8 cellular contexts compared by ENCODE assay signal in genomic region chr18:51153659-51154371, GRCh38. TPM values are rescaled to one million over a fixed set of nuclear protein-coding genes. Genes with fewer than 3 reads are reported as not detected.
DNase-seq lines count a peak whose midpoint lies in the region; ATAC-seq and TF ChIP-seq lines count a peak whose summit lies in the region.

No MANE protein-coding gene starts in this region.

- ATAC-seq in GM19043 (IDR thresholded peaks at IDR 0.05; ENCODE audit: low read depth, unreplicated experiment) (peak; percentile 72), HG03064 (IDR thresholded peaks at IDR 0.05; ENCODE audit: low read depth, unreplicated experiment) (peak; percentile 67)
- peak; percentile 76 for ATAC-seq in naive thymus-derived CD4-positive, alpha-beta T cell

- H3K4me3 Mint-ChIP-seq in activated CD4-positive, alpha-beta T cell treated with anti-CD3 and anti-CD28 coated beads, Interleukin-2, amount 10 ng/mL, durations not matched to agents 24 days and 14 days = peak overlapping the region; percentile 80
- peak overlapping the region; percentile 80 to 96 (median 87) for H3K4me3 Mint-ChIP-seq in naive thymus-derived CD4-positive, alpha-beta T cell

- intact Hi-C loops in activated CD4-positive, alpha-beta T cell treated with anti-CD3 and anti-CD28 coated beads, Interleukin-2, amount 10 ng/mL, durations not matched to agents 24 days and 14 days (cut with micrococcal nuclease) = loop anchor here (1.0 to 5.0 kb wide), 2 partner anchors 17 to 122 kb away; partner anchors contain the start of gene SMAD4
- intact Hi-C loops in naive thymus-derived CD4-positive, alpha-beta T cell (cut with micrococcal nuclease) = loop anchor here (1.0 to 5.0 kb wide), 4 partner anchors 15 to 275 kb away; partner anchors contain the start of genes MEX3C (in 2 of the 2), SMAD4 (in 2 of the 2) and ME2 (in 1 of the 2)
- intact Hi-C loops in thyroid gland (cut with DNase I) = no loop called here

- H3K4me1 ChIP-seq in naive thymus-derived CD4-positive, alpha-beta T cell (ENCODE audit: control insufficient read depth in 2 of 2, insufficient read depth in 2 of 2, low read length in 2 of 2) = peaks cover 22 to 23% of the 10 kb centered on the region in 2 donors
- H3K4me1 ChIP-seq in right atrium auricular region (no peaks in the 10 kb centered on the region), thyroid gland (no peaks in the 10 kb centered on the region)

- H3K36me3 Mint-ChIP-seq in activated CD4-positive, alpha-beta T cell treated with anti-CD3 and anti-CD28 coated beads, Interleukin-2, amount 10 ng/mL, durations not matched to agents 24 days and 14 days (ENCODE audit: low read depth) = no peaks in the 10 kb centered on the region
- peaks cover 0 to 4% (median 0%) of the 10 kb centered on the region in 5 donors for H3K36me3 Mint-ChIP-seq in naive thymus-derived CD4-positive, alpha-beta T cell

- peaks cover 45% of the 10 kb centered on the region for H3K4me1 Mint-ChIP-seq in activated CD4-positive, alpha-beta T cell treated with anti-CD3 and anti-CD28 coated beads, Interleukin-2, amount 10 ng/mL, durations not matched to agents 24 days and 14 days
- peaks cover 19 to 44% (median 37%) of the 10 kb centered on the region in 7 donors for H3K4me1 Mint-ChIP-seq in naive thymus-derived CD4-positive, alpha-beta T cell

- no peaks in the 10 kb centered on the region for H3K27me3 Mint-ChIP-seq in activated CD4-positive, alpha-beta T cell treated with anti-CD3 and anti-CD28 coated beads, Interleukin-2, amount 10 ng/mL, durations not matched to agents 24 days and 14 days
- H3K27me3 Mint-ChIP-seq in naive thymus-derived CD4-positive, alpha-beta T cell = no peaks in the 10 kb centered on the region

- H3K27ac Mint-ChIP-seq in activated CD4-positive, alpha-beta T cell treated with anti-CD3 and anti-CD28 coated beads, Interleukin-2, amount 10 ng/mL, durations not matched to agents 24 days and 14 days = peak overlapping the region; percentile 99
- H3K27ac Mint-ChIP-seq in naive thymus-derived CD4-positive, alpha-beta T cell = peak overlapping the region; percentile 91 to 98 (median 94)

- 71 to 72% methylated on average over 16 to 19 of the region's 19 CpGs for WGBS in thyroid gland, 2 donors

- H3K27ac ChIP-seq in naive thymus-derived CD4-positive, alpha-beta T cell (ENCODE audit: low read depth, low read length) = peak overlapping the region; percentile 61
- H3K27ac ChIP-seq in right atrium auricular region = no peak overlapping the region
- H3K27ac ChIP-seq in thyroid gland = no peak overlapping the region

- peaks cover 3% of the 10 kb centered on the region for H3K9me3 Mint-ChIP-seq in activated CD4-positive, alpha-beta T cell treated with anti-CD3 and anti-CD28 coated beads, Interleukin-2, amount 10 ng/mL, durations not matched to agents 24 days and 14 days
- H3K9me3 Mint-ChIP-seq in naive thymus-derived CD4-positive, alpha-beta T cell = peaks cover 0 to under 1% (median 0%) of the 10 kb centered on the region in 11 donors

- no peaks in the 10 kb centered on the region for H3K36me3 ChIP-seq in naive thymus-derived CD4-positive, alpha-beta T cell (ENCODE audit: control insufficient read depth in 2 of 3, insufficient read depth in 3 of 3, low read length in 3 of 3)
- H3K36me3 ChIP-seq in right atrium auricular region (no peaks in the 10 kb centered on the region), thyroid gland (no peaks in the 10 kb centered on the region)

- H3K4me3 ChIP-seq in naive thymus-derived CD4-positive, alpha-beta T cell (ENCODE audit: low read length) = peak overlapping the region; percentile 52
- H3K4me3 ChIP-seq in right atrium auricular region (no peak overlapping the region), thyroid gland (replicated peaks in 1 of 3) (no peak overlapping the region)

- peak; percentile 86 for DNase-seq in activated CD4-positive, alpha-beta T cell treated with anti-CD3 and anti-CD28 coated beads, Interleukin-2, amount 10 ng/mL, durations not matched to agents 24 days and 14 days
- DNase-seq in naive thymus-derived CD4-positive, alpha-beta T cell = peak; percentile 35 to 65 (median 55)
- DNase-seq in NCI-H128 (lab: John Stamatoyannopoulos, UW; ENCODE audit: unreplicated experiment) (no peak), H4 (ENCODE audit: low spot score) (no peak), right atrium auricular region (ENCODE audit: low spot score) (no peak), thyroid gland (no peak)

- CTCF ChIA-PET in naive thymus-derived CD4-positive, alpha-beta T cell (lab: Charles Lee) = interaction anchor here (0.7 to 3.5 kb wide), 2 partner anchors 42 to 275 kb away, joined by 3 to 20 read pairs; partner anchors contain the start of genes ME2 and MEX3C

- H3K27me3 ChIP-seq in naive thymus-derived CD4-positive, alpha-beta T cell (ENCODE audit: control insufficient read depth in 2 of 2, insufficient read depth in 2 of 2, low read length in 2 of 2) = no peaks in the 10 kb centered on the region
- H3K27me3 ChIP-seq in right atrium auricular region = no peaks in the 10 kb centered on the region
- no peaks in the 10 kb centered on the region for H3K27me3 ChIP-seq in thyroid gland

- POLR2A ChIA-PET in naive thymus-derived CD4-positive, alpha-beta T cell (lab: Charles Lee) = interaction anchor here (0.7 to 6.7 kb wide), 10 partner anchors 10 to 275 kb away, joined by 3 to 97 read pairs (median 5); partner anchors contain the start of genes ME2, MEX3C and SMAD4

- TF ChIP-seq POLR2A in thyroid gland (IDR thresholded peaks at IDR 0.05) = no peak

- no peaks in the 10 kb centered on the region for H3K9me3 ChIP-seq in naive thymus-derived CD4-positive, alpha-beta T cell (ENCODE audit: control insufficient read depth in 2 of 3, low read length in 3 of 3)
- H3K9me3 ChIP-seq in right atrium auricular region = no peaks in the 10 kb centered on the region
- H3K9me3 ChIP-seq in thyroid gland = no peaks in the 10 kb centered on the region

- TF ChIP-seq CTCF in right atrium auricular region (IDR thresholded peaks at IDR 0.05) (no peak), thyroid gland (IDR thresholded peaks at IDR 0.05) (no peak)

RNA-seq across cellular contexts. Expression of gene MEX3C, which starts 43.7 kb away (rescaled TPM):
- 57.4 and 62.6 TPM in 2 replicates for total RNA-seq in activated CD4-positive, alpha-beta T cell treated with anti-CD3 and anti-CD28 coated beads, Interleukin-2, amount 10 ng/mL, durations not matched to agents 24 days and 14 days
- total RNA-seq in naive thymus-derived CD4-positive, alpha-beta T cell = 10 to 100 TPM; 47.1 to 68.8 (median 53.7) TPM
- 1 to 10 TPM; 4.3 to 4.8 TPM for polyA plus RNA-seq in naive thymus-derived CD4-positive, alpha-beta T cell
- total RNA-seq in H4 (2014; rRNA removed; shearing (Covaris generic)) = 29.1 and 34.2 TPM in 2 replicates
- total RNA-seq in right atrium auricular region = 10 to 100 TPM; 15.9 to 16.2 TPM
- 10 to 100 TPM; 30.6 to 44.7 (median 33.2) TPM for total RNA-seq in thyroid gland

Comparison
In these comparisons a context has a peak if more than half of its experiments do, and no peak if none do; other contexts are left out.
1. DNase-seq: peak in activated CD4-positive, alpha-beta T cell treated with anti-CD3 and anti-CD28 coated beads, Interleukin-2, amount 10 ng/mL, durations not matched to agents 24 days and 14 days (single experiment) and naive thymus-derived CD4-positive, alpha-beta T cell (9 of 9); none in NCI-H128 (single experiment), H4 (single experiment), right atrium auricular region (single experiment) and thyroid gland (0 of 2).
2. Peak in every context shown above with its lines, with median percentiles within 50 percentile points of each other: ATAC-seq.